In genomic region chr2:189022492-189022891, GRCh38 we compare ENCODE assay signal across 14 cellular contexts. TPM values are rescaled to one million over a fixed set of nuclear protein-coding genes. Genes with fewer than 3 reads are reported as not detected.
DNase-seq lines count a peak whose midpoint lies in the region; ATAC-seq and TF ChIP-seq lines count a peak whose summit lies in the region.
"Had no signal": no experiment of that assay in that cellular context is flagged by ENCODE, and none has a peak within 500 bp of the region (broad histone marks: within the 10 kb centered on the region; RNA-seq: fewer than 3 reads in every experiment).

No MANE protein-coding gene starts in this region.

- no CpG with 5 or more reads among the region's 3 CpGs for WGBS in IMR-90 (ENCODE audit: extremely low coverage in 2 of 2, insufficient read length in 1 of 2), 2 experiments

- TF ChIP-seq RAD21 in IMR-90 (IDR thresholded peaks at IDR 0.05; ENCODE audit: low read length): no peak

- no peak overlapping the region for H2AK9ac ChIP-seq in IMR-90 (replicated peaks; ENCODE audit: low read depth, low read length, poor library complexity)

- H4K20me1 ChIP-seq in IMR-90 (ENCODE audit: insufficient read depth, low read length) (no peaks in the 10 kb centered on the region), fibroblast of lung (ENCODE audit: control insufficient read depth, extremely low read depth, insufficient read depth, low read length) (no peaks in the 10 kb centered on the region)

- H3K79me2 ChIP-seq in fibroblast of lung (ENCODE audit: control insufficient read depth, insufficient read depth, low read length): no peaks in the 10 kb centered on the region

- H4K8ac ChIP-seq in IMR-90 (ENCODE audit: low read depth in 2 of 2, low read length in 2 of 2): peak overlapping the region in 1 of 2 experiments; percentile 38; a peak in 1 of 4 replicates

- H3K14ac ChIP-seq in IMR-90 (replicated peaks; ENCODE audit: low read depth, low read length): peak overlapping the region; percentile 82

- H3K18ac ChIP-seq in IMR-90 (ENCODE audit: low read depth, low read length): peak overlapping the region; percentile 86; the same call in 1 of the 2 replicates

- peak overlapping the region; percentile 97 for H2BK5ac ChIP-seq in IMR-90 (ENCODE audit: low read depth, low read length, poor library complexity, severe bottlenecking)

- TF ChIP-seq CTCF in IMR-90 (conservative IDR thresholded peaks at IDR 0.05; ENCODE audit: low read depth, low read length) (no peak), fibroblast of lung (conservative IDR thresholded peaks at IDR 0.05 in 1 of 2, IDR thresholded peaks at IDR 0.05 in 1 of 2; ENCODE audit: low read depth in 1 of 2, low read length in 2 of 2) (no peak), neural crest cell (conservative IDR thresholded peaks at IDR 0.05) (no peak), vagina (IDR thresholded peaks at IDR 0.05) (no peak)

- no peak overlapping the region for H2BK20ac ChIP-seq in IMR-90 (ENCODE audit: low read depth, low read length)

- no peak overlapping the region for H3K56ac ChIP-seq in IMR-90 (ENCODE audit: extremely low read depth, insufficient read depth, low read length)

- peak overlapping the region; percentile 70; the same call in 1 of the 2 replicates for H3K23ac ChIP-seq in IMR-90 (ENCODE audit: low read depth, low read length)

- no peaks in the 10 kb centered on the region for H3K9me3 Mint-ChIP-seq in neural crest cell
- H3K9me3 Mint-ChIP-seq: activated naive CD8-positive, alpha-beta T cell treated with anti-CD3 and anti-CD28 coated beads for 36 hours; stimulated activated naive CD8-positive, alpha-beta T cell treated with anti-CD3 and anti-CD28 coated beads, Interleukin-15, amount 100 ng/mL, for 72 hours had no signal

- peaks cover 10% of the 10 kb centered on the region for H3K4me1 Mint-ChIP-seq in neural crest cell
- H3K4me1 Mint-ChIP-seq: activated naive CD8-positive, alpha-beta T cell treated with anti-CD3 and anti-CD28 coated beads for 36 hours; stimulated activated naive CD8-positive, alpha-beta T cell treated with anti-CD3 and anti-CD28 coated beads, Interleukin-15, amount 100 ng/mL, for 72 hours had no signal

- intact Hi-C loops in IMR-90 (cut with micrococcal nuclease) (no loop called here), vagina (cut with DNase I) (no loop called here)

- H3K4me3 ChIP-seq in IMR-90 (ENCODE audit: insufficient read depth, low read depth, low read length) (no peak overlapping the region), fibroblast of lung (replicated peaks in 1 of 4; ENCODE audit: control extremely low read depth in 1 of 4, insufficient read depth in 1 of 4, low read depth in 3 of 4, low read length in 4 of 4) (no peak overlapping the region), vagina (no peak overlapping the region)
- H3K4me3 ChIP-seq: GM12878 had no signal

- H2AK5ac ChIP-seq in IMR-90 (ENCODE audit: low read depth, low read length): peak overlapping the region; percentile 24; the same call in 1 of the 2 replicates

- peaks cover 4 to 8% of the 10 kb centered on the region in 2 experiments; a peak in 2 of 4 replicates for H3K79me1 ChIP-seq in IMR-90 (ENCODE audit: low read depth in 1 of 2, low read length in 2 of 2)

- H3K4ac ChIP-seq in IMR-90 (ENCODE audit: low read depth, low read length): no peak overlapping the region; the same call in 1 of the 2 replicates

- H2AFZ ChIP-seq in IMR-90 (replicated peaks; ENCODE audit: low read length, poor library complexity): no peak overlapping the region
- no peak overlapping the region for H2AFZ ChIP-seq in fibroblast of lung (ENCODE audit: low read length)

- H2BK120ac ChIP-seq in IMR-90 (ENCODE audit: low read depth, low read length): no peak overlapping the region

- DNase-seq in IMR-90: peak; percentile 54
- DNase-seq in fibroblast of lung (ENCODE audit: low read depth in 2 of 2): peak in 1 of 2 donors; percentile 90
- DNase-seq in neural crest cell (ENCODE audit: low read depth, low spot score): no peak
- no peak for DNase-seq in vagina (ENCODE audit: extremely low spot score in 2 of 2)
- DNase-seq in kidney tubule cell (ENCODE audit: low spot score): no peak
- no peak for DNase-seq in DMS53 treated with DMSO at 0.1 percent for 48 hours (lab: John Stamatoyannopoulos, UW; ENCODE audit: unreplicated experiment)
- DNase-seq: activated CD8-positive, alpha-beta memory T cell treated with anti-CD3 and anti-CD28 coated beads, Interleukin-2, amount 50 U/mL, for 4 hours; activated naive CD8-positive, alpha-beta T cell treated with anti-CD3 and anti-CD28 coated beads for 36 hours; DMS153; hippocampal formation; posterior cingulate gyrus; stimulated activated naive CD8-positive, alpha-beta T cell treated with anti-CD3 and anti-CD28 coated beads, Interleukin-15, amount 100 ng/mL, for 72 hours had no signal

- H3K27ac ChIP-seq in IMR-90 (ENCODE audit: insufficient read depth, low read length) (peak overlapping the region; percentile 43), fibroblast of lung (ENCODE audit: insufficient read depth, low read length) (peak overlapping the region; percentile 81), vagina (peak overlapping the region; percentile 83)

- no peak overlapping the region for H4K91ac ChIP-seq in IMR-90 (ENCODE audit: insufficient read depth, low read depth, low read length)

- no peak overlapping the region for H3K4me3 Mint-ChIP-seq in neural crest cell
- H3K4me3 Mint-ChIP-seq: activated naive CD8-positive, alpha-beta T cell treated with anti-CD3 and anti-CD28 coated beads for 36 hours; stimulated activated naive CD8-positive, alpha-beta T cell treated with anti-CD3 and anti-CD28 coated beads, Interleukin-15, amount 100 ng/mL, for 72 hours had no signal

- dilution Hi-C loops in IMR-90 (cut with HindIII; ENCODE audit: low sequenced_read_pairs, unreplicated experiment): no loop called here

- H2BK15ac ChIP-seq in IMR-90 (ENCODE audit: low read depth, low read length): 0 out of 3 replicates have a peak overlapping the region, but pooled peaks have one; percentile 4

- H4K5ac ChIP-seq in IMR-90 (ENCODE audit: low read depth, low read length): peak overlapping the region; percentile 78; the same call in 1 of the 2 replicates

- peaks cover 10% of the 10 kb centered on the region for H3K4me1 ChIP-seq in IMR-90 (ENCODE audit: control insufficient read depth, insufficient read depth, low read length)
- peaks cover 15% of the 10 kb centered on the region for H3K4me1 ChIP-seq in fibroblast of lung (ENCODE audit: control insufficient read depth, extremely low read depth, insufficient read depth, low read length)
- H3K4me1 ChIP-seq in vagina: peaks cover 32% of the 10 kb centered on the region

- peaks cover 2% of the 10 kb centered on the region for H3K36me3 Mint-ChIP-seq in neural crest cell (ENCODE audit: low read depth)
- H3K36me3 Mint-ChIP-seq: activated naive CD8-positive, alpha-beta T cell treated with anti-CD3 and anti-CD28 coated beads for 36 hours had no signal

- POLR2A ChIA-PET in IMR-90 (lab: Charles Lee; ENCODE audit: unreplicated experiment): no interaction called here

- BruUV-seq in IMR-90 (replicated peaks; lab: Mats Ljungman, UMichigan): no TSS peak

- no peaks in the 10 kb centered on the region; the same call in 1 of the 2 replicates for H3K9me1 ChIP-seq in IMR-90 (ENCODE audit: insufficient read depth, low read length)

- in situ Hi-C loops in IMR-90 (cut with MboI; ENCODE audit: low sequenced_read_pairs): no loop called here

- TF ChIP-seq POLR2A in IMR-90 (IDR thresholded peaks at IDR 0.05; ENCODE audit: low read depth, low read length) (no peak), vagina (IDR thresholded peaks at IDR 0.05) (no peak)

- H3K36me3 ChIP-seq in IMR-90 (ENCODE audit: control insufficient read depth, insufficient read depth, low read length) (no peaks in the 10 kb centered on the region), fibroblast of lung (ENCODE audit: control insufficient read depth, insufficient read depth, low read length) (no peaks in the 10 kb centered on the region), vagina (no peaks in the 10 kb centered on the region)

- H3K9me3 ChIP-seq in IMR-90 (ENCODE audit: control insufficient read depth, insufficient read depth, low read length) (no peaks in the 10 kb centered on the region), fibroblast of lung (ENCODE audit: control insufficient read depth, insufficient read depth, low read depth, low read length) (no peaks in the 10 kb centered on the region), vagina (no peaks in the 10 kb centered on the region)

- no peaks in the 10 kb centered on the region for H3K27me3 Mint-ChIP-seq in neural crest cell (ENCODE audit: low read depth)

- H3K27me3 ChIP-seq in IMR-90 (ENCODE audit: control insufficient read depth, insufficient read depth, low read length): no peaks in the 10 kb centered on the region
- H3K27me3 ChIP-seq in fibroblast of lung (ENCODE audit: control insufficient read depth, insufficient read depth, low read length): no peaks in the 10 kb centered on the region
- H3K27me3 ChIP-seq in vagina: no peaks in the 10 kb centered on the region

- H3K4me2 ChIP-seq in IMR-90 (ENCODE audit: low read depth, low read length): peak overlapping the region; percentile 37; the same call in 1 of the 2 replicates
- H3K4me2 ChIP-seq in fibroblast of lung (ENCODE audit: extremely low read depth, insufficient read depth, low read length): peak overlapping the region; percentile 60

- peak overlapping the region; percentile 52 for H3K27ac Mint-ChIP-seq in neural crest cell (ENCODE audit: unreplicated experiment)
- H3K27ac Mint-ChIP-seq: activated naive CD8-positive, alpha-beta T cell treated with anti-CD3 and anti-CD28 coated beads for 36 hours; stimulated activated naive CD8-positive, alpha-beta T cell treated with anti-CD3 and anti-CD28 coated beads, Interleukin-15, amount 100 ng/mL, for 72 hours had no signal

- CTCF ChIA-PET in IMR-90 (lab: Yijun Ruan, JAX): interaction anchor here (0.6 to 0.7 kb wide), 2 partner anchors 25 to 44 kb away, joined by 4 to 7 read pairs; no protein-coding TSS in a partner anchor

- ATAC-seq in IMR-90 (ENCODE audit: low read depth): no peak
- ATAC-seq in activated CD4-positive, CD25-positive, alpha-beta regulatory T cell treated with anti-CD3 and anti-CD28 coated beads, Interleukin-2, amount 50 U/mL, for 24 hours: no peak
- ATAC-seq: GM12878; stimulated activated naive CD8-positive, alpha-beta T cell treated with anti-CD3 and anti-CD28 coated beads, Interleukin-15, amount 100 ng/mL, for 72 hours had no signal

- H3K9ac ChIP-seq in IMR-90 (ENCODE audit: low read depth, low read length): no peak overlapping the region
- H3K9ac ChIP-seq in fibroblast of lung (ENCODE audit: insufficient read depth, low read length): no peak overlapping the region

RNA-seq across cellular contexts. Expression of gene COL3A1, which starts 48.3 kb away (rescaled TPM):
- total RNA-seq in IMR-90 (2012; rRNA removed) (408 and 411 TPM in 2 replicates), fibroblast of lung (925 and 2,431 TPM in 2 replicates), neural crest cell (13.2 and 14.9 TPM in 2 replicates), vagina (123 TPM)
- polyA plus RNA-seq in IMR-90 (2012; rRNA removed) (326 and 402 TPM in 2 replicates), fibroblast of lung (519 and 2,255 TPM in 2 replicates)
- 382 and 438 TPM in 2 replicates for polyA plus RNA-seq in IMR-90 (2012; cell fraction: cytosol; rRNA removed)
- 291 and 482 TPM in 2 replicates for polyA plus RNA-seq in IMR-90 (2012; cell fraction: nucleus; rRNA removed; ENCODE audit: low replicate concordance)
- 611 and 2,708 TPM in 2 replicates for polyA plus RNA-seq in fibroblast of lung (2012)
- 665 and 2,288 TPM in 2 replicates for polyA minus RNA-seq in fibroblast of lung (ENCODE audit: low replicate concordance)
- total RNA-seq: activated naive CD8-positive, alpha-beta T cell treated with anti-CD3 and anti-CD28 coated beads for 36 hours had no signal
